Comparison of ENCODE assay signal across 1 cellular context in the genomic region with DNA sequence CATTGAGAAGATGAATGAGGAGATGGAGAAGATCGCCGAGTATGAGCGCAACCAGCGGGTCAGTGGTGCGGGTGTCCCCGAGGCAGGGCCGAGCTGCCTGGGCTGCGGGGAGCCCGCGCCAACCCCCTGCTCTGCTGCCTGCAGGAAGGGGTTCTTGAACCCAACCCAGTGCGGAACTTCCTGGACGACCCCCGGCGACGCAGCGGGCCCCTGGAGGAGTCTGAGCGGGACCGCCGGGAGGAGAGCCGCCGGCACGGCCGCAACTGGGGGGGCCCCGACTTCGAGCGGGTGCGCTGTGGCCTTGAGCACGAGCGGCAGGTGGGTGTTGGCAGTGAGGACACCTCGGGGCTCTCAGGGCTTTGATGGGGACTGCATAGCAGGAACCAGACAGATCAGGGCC.
TF ChIP-seq lines count a peak whose summit lies in the region.

No MANE protein-coding gene starts in this region.

TF ChIP-seq in K562, 482 proteins besides CTCF, POLR2A, EP300 and RAD21:
- TF ChIP-seq POLR2G (IDR thresholded peaks at IDR 0.05; ENCODE audit: low read depth, low read length), result peak; percentile 59; the same call in 1 of the 2 replicates
- peak; percentile 63 for TF ChIP-seq RBFOX2 (IDR thresholded peaks at IDR 0.05; ENCODE audit: low read depth, low read length)
- TF ChIP-seq HMGXB4 (CRISPR knock-in tag; IDR thresholded peaks at IDR 0.05), result no peak
- TF ChIP-seq, protein P1, sequence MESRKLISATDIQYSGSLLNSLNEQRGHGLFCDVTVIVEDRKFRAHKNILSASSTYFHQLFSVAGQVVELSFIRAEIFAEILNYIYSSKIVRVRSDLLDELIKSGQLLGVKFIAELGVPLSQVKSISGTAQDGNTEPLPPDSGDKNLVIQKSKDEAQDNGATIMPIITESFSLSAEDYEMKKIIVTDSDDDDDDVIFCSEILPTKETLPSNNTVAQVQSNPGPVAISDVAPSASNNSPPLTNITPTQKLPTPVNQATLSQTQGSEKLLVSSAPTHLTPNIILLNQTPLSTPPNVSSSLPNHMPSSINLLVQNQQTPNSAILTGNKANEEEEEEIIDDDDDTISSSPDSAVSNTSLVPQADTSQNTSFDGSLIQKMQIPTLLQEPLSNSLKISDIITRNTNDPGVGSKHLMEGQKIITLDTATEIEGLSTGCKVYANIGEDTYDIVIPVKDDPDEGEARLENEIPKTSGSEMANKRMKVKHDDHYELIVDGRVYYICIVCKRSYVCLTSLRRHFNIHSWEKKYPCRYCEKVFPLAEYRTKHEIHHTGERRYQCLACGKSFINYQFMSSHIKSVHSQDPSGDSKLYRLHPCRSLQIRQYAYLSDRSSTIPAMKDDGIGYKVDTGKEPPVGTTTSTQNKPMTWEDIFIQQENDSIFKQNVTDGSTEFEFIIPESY (CRISPR knock-in tag; IDR thresholded peaks at IDR 0.05), result peak; percentile 46; the same call in 1 of the 2 replicates
- TF ChIP-seq CTBP1 (IDR thresholded peaks at IDR 0.05; ENCODE audit: borderline replicate concordance), result no peak
- TF ChIP-seq TSC22D4 (tag; IDR thresholded peaks at IDR 0.05), result no peak
- TF ChIP-seq EP400 (IDR thresholded peaks at IDR 0.05), result no peak
TF ChIP-seq in K562: peak in this region for 3.
